Comparison of ENCODE assay signal across 8 cellular contexts in the genomic region with DNA sequence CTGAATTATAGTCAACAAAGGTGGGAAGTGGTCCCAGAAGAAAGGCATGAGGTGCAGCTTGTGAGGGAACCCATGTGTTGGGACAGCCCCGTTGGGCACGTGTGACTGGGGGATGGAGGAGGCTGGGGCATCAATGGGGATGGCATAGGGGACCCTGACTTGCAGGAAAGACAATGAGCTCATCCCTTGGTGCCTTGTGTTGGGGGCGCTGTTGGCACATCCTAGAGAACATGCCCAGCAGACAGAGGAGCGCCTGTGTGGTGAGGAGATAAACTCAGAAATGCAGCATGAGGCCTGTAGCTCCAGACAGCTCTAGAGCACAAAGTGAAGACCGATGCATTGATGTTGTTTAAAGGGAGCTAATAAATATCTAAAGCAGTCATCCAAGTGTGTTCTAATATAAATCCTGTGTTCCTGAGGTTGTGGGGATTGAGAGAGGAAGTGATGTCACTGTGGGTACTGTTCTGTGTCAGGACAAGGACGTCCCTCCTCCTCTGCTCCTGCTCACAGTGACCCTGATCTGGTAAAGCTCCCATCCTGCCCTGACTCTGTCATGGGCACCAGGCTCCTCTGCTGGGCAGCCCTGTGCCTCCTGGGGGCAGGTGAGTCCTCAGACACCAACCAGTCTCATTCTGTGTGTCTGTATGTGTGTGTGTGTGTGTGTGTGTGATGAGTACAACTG.
DNase-seq lines count a peak whose midpoint lies in the region; ATAC-seq and TF ChIP-seq lines count a peak whose summit lies in the region.
"Had no signal": no experiment of that assay in that cellular context is flagged by ENCODE, and none has a peak within 500 bp of the region (broad histone marks: within the 10 kb centered on the region; RNA-seq: fewer than 3 reads in every experiment).

No MANE protein-coding gene starts in this region.

- ATAC-seq in GM18870 (IDR thresholded peaks at IDR 0.05; ENCODE audit: unreplicated experiment) (peak; percentile 41), HG02981 (IDR thresholded peaks at IDR 0.05; ENCODE audit: unreplicated experiment) (peak; percentile 36), psoas muscle (peak in 3 of 4 donors; percentile 4 to 9 (median 8))

- H3K4me1 ChIP-seq in psoas muscle: no peaks in the 10 kb centered on the region

- POLR2A ChIA-PET in activated CD4-positive, alpha-beta memory T cell treated with anti-CD3 and anti-CD28 coated beads, Interleukin-2, amount 10 ng/mL, durations not matched to agents 7 days and 5 days (lab: Charles Lee): interaction anchor here (0.7 to 1.5 kb wide), 3 partner anchors 413 to 426 kb away, joined by 3 read pairs; no protein-coding TSS in a partner anchor

- H3K4me1 Mint-ChIP-seq in activated CD4-positive, alpha-beta memory T cell treated with anti-CD3 and anti-CD28 coated beads, Interleukin-2, amount 10 ng/mL, durations not matched to agents 7 days and 5 days: peaks cover 28% of the 10 kb centered on the region

- no peak overlapping the region for H3K4me3 ChIP-seq in psoas muscle

- no peaks in the 10 kb centered on the region for H3K9me3 Mint-ChIP-seq in activated CD4-positive, alpha-beta memory T cell treated with anti-CD3 and anti-CD28 coated beads, Interleukin-2, amount 10 ng/mL, durations not matched to agents 7 days and 5 days
- H3K9me3 Mint-ChIP-seq: memory B cell had no signal

- intact Hi-C loops in psoas muscle (cut with DNase I): no loop called here

- H3K27ac Mint-ChIP-seq in activated CD4-positive, alpha-beta memory T cell treated with anti-CD3 and anti-CD28 coated beads, Interleukin-2, amount 10 ng/mL, durations not matched to agents 7 days and 5 days: peak overlapping the region; percentile 81
- H3K27ac Mint-ChIP-seq: memory B cell had no signal

- peak overlapping the region; percentile 19 for H3K4me3 Mint-ChIP-seq in activated CD4-positive, alpha-beta memory T cell treated with anti-CD3 and anti-CD28 coated beads, Interleukin-2, amount 10 ng/mL, durations not matched to agents 7 days and 5 days
- H3K4me3 Mint-ChIP-seq: memory B cell had no signal

- CTCF ChIA-PET in activated CD4-positive, alpha-beta memory T cell treated with anti-CD3 and anti-CD28 coated beads, Interleukin-2, amount 10 ng/mL, durations not matched to agents 7 days and 5 days (lab: Charles Lee): interaction anchor here (0.9 to 3.4 kb wide), 13 partner anchors 11 to 617 kb away, joined by 3 to 19 read pairs (median 3); no protein-coding TSS in a partner anchor

- no peaks in the 10 kb centered on the region for H3K36me3 Mint-ChIP-seq in activated CD4-positive, alpha-beta memory T cell treated with anti-CD3 and anti-CD28 coated beads, Interleukin-2, amount 10 ng/mL, durations not matched to agents 7 days and 5 days (ENCODE audit: low read depth)
- H3K36me3 Mint-ChIP-seq: memory B cell had no signal

- no peaks in the 10 kb centered on the region for H3K36me3 ChIP-seq in psoas muscle (ENCODE audit: insufficient read depth in 1 of 2, low read depth in 1 of 2)

- no peaks in the 10 kb centered on the region for H3K27me3 Mint-ChIP-seq in activated CD4-positive, alpha-beta memory T cell treated with anti-CD3 and anti-CD28 coated beads, Interleukin-2, amount 10 ng/mL, durations not matched to agents 7 days and 5 days

- peak; percentile 33 for DNase-seq in activated CD4-positive, alpha-beta memory T cell treated with anti-CD3 and anti-CD28 coated beads, Interleukin-2, amount 10 ng/mL, durations not matched to agents 7 days and 5 days
- no peak for DNase-seq in psoas muscle
- no peak for DNase-seq in NCI-H82 treated with DMSO at 0.1 percent for 48 hours (lab: John Stamatoyannopoulos, UW; ENCODE audit: unreplicated experiment)
- DNase-seq in T-helper 9 cell: no peak
- DNase-seq in midbrain (lab: John Stamatoyannopoulos, UW): no peak

- no peaks in the 10 kb centered on the region for H3K27me3 ChIP-seq in psoas muscle (ENCODE audit: insufficient read depth in 3 of 3, low read length in 2 of 3)

- no peak for TF ChIP-seq CTCF in psoas muscle (IDR thresholded peaks at IDR 0.05)

- H3K9me3 ChIP-seq in psoas muscle: no peaks in the 10 kb centered on the region

- H3K27ac ChIP-seq in psoas muscle: no peak overlapping the region

- WGBS in psoas muscle, 3 donors: 79 to 81% (median 80%) methylated on average over 6 of the region's 6 CpGs
